In the genomic region with DNA sequence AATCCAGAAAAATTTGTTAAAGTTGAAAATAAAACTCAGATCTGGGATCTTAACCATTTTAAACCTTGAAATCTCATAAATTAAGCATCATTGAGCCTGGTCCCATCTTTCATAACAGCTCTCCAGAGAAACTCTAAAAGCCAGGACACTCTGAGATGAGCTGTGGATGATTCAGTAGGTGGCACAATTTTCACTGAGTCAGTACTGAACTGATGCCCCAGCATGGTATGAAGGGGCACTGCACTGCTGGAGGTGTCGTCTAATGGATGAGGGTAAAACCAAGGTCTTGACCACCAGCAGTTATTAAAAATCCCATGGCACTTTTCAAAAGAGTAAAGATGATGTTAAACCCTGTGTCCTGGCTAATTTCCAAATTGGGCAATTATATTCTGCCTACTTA, we compare ENCODE assay signal across 1 cellular context.
TF ChIP-seq lines count a peak whose summit lies in the region.

No MANE protein-coding gene starts in this region.

TF ChIP-seq in H1, 55 proteins besides CTCF, POLR2A, EP300 and RAD21 (continued from another document):
- TF ChIP-seq TEAD4 (IDR thresholded peaks at IDR 0.05; ENCODE audit: low read depth, low read length) (no peak), SAP30 (IDR thresholded peaks at IDR 0.05; ENCODE audit: insufficient read depth, insufficient replicate concordance, low read length) (no peak), SIX5 (IDR thresholded peaks at IDR 0.05; ENCODE audit: low read depth, low read length) (no peak), KDM1A (IDR thresholded peaks at IDR 0.05; ENCODE audit: borderline replicate concordance, low read length) (no peak), TAF1 (IDR thresholded peaks at IDR 0.05; ENCODE audit: low read depth, low read length) (no peak), SIRT6 (IDR thresholded peaks at IDR 0.05; ENCODE audit: low read length) (no peak), BCL11A (IDR thresholded peaks at IDR 0.05; ENCODE audit: low read depth in 2 of 2, low read length in 2 of 2) (no peak), GABPA (IDR thresholded peaks at IDR 0.05; ENCODE audit: borderline replicate concordance, insufficient read depth, low read length) (no peak), RBBP5 (IDR thresholded peaks at IDR 0.05; ENCODE audit: borderline replicate concordance, low read depth, low read length) (no peak), RNF2 (IDR thresholded peaks at IDR 0.05; ENCODE audit: borderline replicate concordance, low read depth, low read length, missing control alignments, poor library complexity, severe bottlenecking) (no peak), HDAC6 (IDR thresholded peaks at IDR 0.05; ENCODE audit: low read depth, low read length) (no peak), PHF8 (conservative IDR thresholded peaks at IDR 0.05; ENCODE audit: low read depth, low read length) (no peak)
- TF ChIP-seq, protein P1, sequence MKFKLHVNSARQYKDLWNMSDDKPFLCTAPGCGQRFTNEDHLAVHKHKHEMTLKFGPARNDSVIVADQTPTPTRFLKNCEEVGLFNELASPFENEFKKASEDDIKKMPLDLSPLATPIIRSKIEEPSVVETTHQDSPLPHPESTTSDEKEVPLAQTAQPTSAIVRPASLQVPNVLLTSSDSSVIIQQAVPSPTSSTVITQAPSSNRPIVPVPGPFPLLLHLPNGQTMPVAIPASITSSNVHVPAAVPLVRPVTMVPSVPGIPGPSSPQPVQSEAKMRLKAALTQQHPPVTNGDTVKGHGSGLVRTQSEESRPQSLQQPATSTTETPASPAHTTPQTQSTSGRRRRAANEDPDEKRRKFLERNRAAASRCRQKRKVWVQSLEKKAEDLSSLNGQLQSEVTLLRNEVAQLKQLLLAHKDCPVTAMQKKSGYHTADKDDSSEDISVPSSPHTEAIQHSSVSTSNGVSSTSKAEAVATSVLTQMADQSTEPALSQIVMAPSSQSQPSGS (IDR thresholded peaks at IDR 0.05; ENCODE audit: low read length): no peak
- TF ChIP-seq, protein P2, sequence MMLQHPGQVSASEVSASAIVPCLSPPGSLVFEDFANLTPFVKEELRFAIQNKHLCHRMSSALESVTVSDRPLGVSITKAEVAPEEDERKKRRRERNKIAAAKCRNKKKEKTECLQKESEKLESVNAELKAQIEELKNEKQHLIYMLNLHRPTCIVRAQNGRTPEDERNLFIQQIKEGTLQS (IDR thresholded peaks at IDR 0.05; ENCODE audit: insufficient read depth, low read depth, low read length): no peak
- TF ChIP-seq, protein P3, sequence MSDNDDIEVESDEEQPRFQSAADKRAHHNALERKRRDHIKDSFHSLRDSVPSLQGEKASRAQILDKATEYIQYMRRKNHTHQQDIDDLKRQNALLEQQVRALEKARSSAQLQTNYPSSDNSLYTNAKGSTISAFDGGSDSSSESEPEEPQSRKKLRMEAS (IDR thresholded peaks at IDR 0.05): no peak
